In the genomic region with DNA sequence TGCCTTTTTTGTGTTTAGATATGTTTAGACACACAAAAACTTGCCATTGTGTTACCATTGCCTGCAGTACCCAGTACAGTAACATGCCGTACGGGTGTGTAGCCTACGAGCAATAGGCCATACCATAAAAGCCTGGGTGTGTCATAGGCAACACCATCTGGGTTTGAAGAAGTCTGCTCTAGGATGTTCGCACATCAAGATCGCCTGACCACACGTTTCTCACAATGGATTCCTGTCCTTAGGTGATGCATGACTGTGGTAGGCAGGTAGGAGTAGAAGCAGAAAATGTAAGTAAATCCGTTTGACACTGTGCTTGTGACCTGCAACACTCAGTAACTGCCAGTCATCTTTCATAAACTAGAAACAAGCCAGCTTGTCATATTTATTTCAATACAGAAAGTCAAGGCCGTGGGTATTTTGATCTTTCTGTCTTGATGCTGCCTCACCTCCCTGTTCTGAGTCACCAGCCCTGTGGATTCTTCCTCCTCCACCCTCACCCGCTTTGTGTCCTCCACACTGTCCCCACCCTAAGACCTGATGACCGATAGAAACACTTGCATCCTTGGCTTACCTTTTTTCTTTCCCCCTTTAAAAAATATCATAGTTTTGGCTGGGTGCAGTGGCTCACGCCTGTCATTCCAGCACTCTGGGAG, we compare ENCODE assay signal across 8 cellular contexts. TPM values are rescaled to one million over a fixed set of nuclear protein-coding genes. Genes with fewer than 3 reads are reported as not detected.
DNase-seq lines count a peak whose midpoint lies in the region; ATAC-seq and TF ChIP-seq lines count a peak whose summit lies in the region.
"Not testable (repeated sequence)": the region's sequence is repeated elsewhere in the genome, so short reads cannot be mapped to it uniquely, and the experiment has no call there.

No MANE protein-coding gene starts in this region.

- not testable (repeated sequence) for H3K27ac ChIP-seq in OCI-LY7 (ENCODE audit: low read depth, low read length, poor library complexity, severe bottlenecking)
- H3K27ac ChIP-seq in adrenal gland (peak overlapping the region in 3 of 5 donors; percentile 43 to 62 (median 51)), mucosa of rectum (ENCODE audit: low read depth in 2 of 2, low read length in 2 of 2) (peak overlapping the region; percentile 78 to 82)

- CTCF ChIA-PET in OCI-LY7 (lab: Charles Lee; ENCODE audit: unreplicated experiment), result not testable (repeated sequence)

- H3K4me2 ChIP-seq in OCI-LY7 (ENCODE audit: low read length), result peak overlapping the region; percentile 1; the same call in 1 of the 2 replicates

- DNase-seq in GM06990 (ENCODE audit: extremely low read depth, insufficient read length), result peak; percentile 49
- DNase-seq in OCI-LY7 (ENCODE audit: low spot score), result peak; percentile 51
- DNase-seq in activated CD8-positive, alpha-beta memory T cell treated with anti-CD3 and anti-CD28 coated beads for 48 hours (ENCODE audit: low read depth in 2 of 3, low spot score in 2 of 3), result peak in 2 of 3 experiments; percentile 7 to 36
- peak in 4 of 7 donors; percentile 46 to 68 (median 56) for DNase-seq in adrenal gland
- DNase-seq in stimulated activated CD8-positive, alpha-beta memory T cell treated with anti-CD3 and anti-CD28 coated beads, Interleukin-2, amount 100 ng/mL, for 48 hours (ENCODE audit: low read depth in 2 of 2), result peak; percentile 19 to 55

- peak overlapping the region in 1 of 2 donors; percentile 53 for H3K9ac ChIP-seq in mucosa of rectum (ENCODE audit: low read depth in 1 of 2, low read length in 2 of 2)

- POLR2A ChIA-PET in OCI-LY7 (lab: Charles Lee), result interaction anchor here (0.6 kb wide), 1 partner anchor 81 kb away, joined by 3 read pairs; no protein-coding TSS in a partner anchor

- not testable (repeated sequence) for TF ChIP-seq CTCF in GM06990 (IDR thresholded peaks at IDR 0.05; ENCODE audit: insufficient read depth, low read length, poor library complexity, severe bottlenecking); OCI-LY7 (conservative IDR thresholded peaks at IDR 0.05; ENCODE audit: low read length); adrenal gland (IDR thresholded peaks at IDR 0.05)

- intact Hi-C loops in OCI-LY7 (cut with micrococcal nuclease; ENCODE audit: unreplicated experiment); adrenal gland (cut with DNase I): not testable (repeated sequence)

- H3K9me2 ChIP-seq in OCI-LY7 (ENCODE audit: insufficient read depth, low read length), result not testable (repeated sequence)

- H3K4me1 ChIP-seq in OCI-LY7 (ENCODE audit: insufficient read depth, low read length, poor library complexity, severe bottlenecking) (peaks cover 43% of the 10 kb centered on the region), mucosa of rectum (ENCODE audit: control insufficient read depth in 2 of 2, insufficient read depth in 2 of 2, low read length in 2 of 2) (peaks cover 2 to 19% of the 10 kb centered on the region in 2 donors)
- H3K4me1 ChIP-seq in adrenal gland (replicated peaks in 1 of 2), result not testable (repeated sequence)

- not testable (repeated sequence) for H3K27me3 ChIP-seq in GM06990 (replicated peaks; ENCODE audit: control insufficient read depth, insufficient read depth, low read length); adrenal gland; mucosa of rectum (ENCODE audit: control insufficient read depth in 2 of 2, insufficient read depth in 2 of 2, low read length in 2 of 2)

- 41 to 58% (median 51%) methylated on average over 9 to 11 of the region's 11 CpGs for WGBS in adrenal gland, 4 donors

- not testable (repeated sequence) for H3K79me2 ChIP-seq in OCI-LY7 (ENCODE audit: insufficient read depth, low read depth, low read length)

- not testable (repeated sequence) for H4K20me1 ChIP-seq in OCI-LY7 (ENCODE audit: insufficient read depth, low read length)

- not testable (repeated sequence) for BruUV-seq in OCI-LY7 (replicated peaks; lab: Mats Ljungman, UMichigan)

- peak overlapping the region; percentile 66 for H2AFZ ChIP-seq in OCI-LY7 (ENCODE audit: low read length)

- ATAC-seq in GM19455 (IDR thresholded peaks at IDR 0.05; ENCODE audit: unreplicated experiment), result peak; percentile 43
- ATAC-seq in HG03066 (IDR thresholded peaks at IDR 0.05; ENCODE audit: low read depth, unreplicated experiment), result peak; percentile 48

- H3K36me3 ChIP-seq in GM06990 (ENCODE audit: control insufficient read depth, insufficient read depth, low read length); OCI-LY7 (ENCODE audit: insufficient read depth, low read length); adrenal gland (replicated peaks in 1 of 2); mucosa of rectum (ENCODE audit: control insufficient read depth in 2 of 2, insufficient read depth in 2 of 2, low read length in 2 of 2): not testable (repeated sequence)

- not testable (repeated sequence) for H3K9me3 ChIP-seq in OCI-LY7 (ENCODE audit: low read length); adrenal gland (replicated peaks in 1 of 3); mucosa of rectum (ENCODE audit: control insufficient read depth in 2 of 2, low read length in 2 of 2)

- H3K4me3 ChIP-seq in GM06990 (replicated peaks; ENCODE audit: low read depth, low read length); OCI-LY7 (ENCODE audit: low read depth, low read length, poor library complexity, severe bottlenecking); adrenal gland: not testable (repeated sequence)
- peak overlapping the region in 1 of 2 donors; percentile 0 for H3K4me3 ChIP-seq in mucosa of rectum (ENCODE audit: low read length in 2 of 2)

- not testable (repeated sequence) for TF ChIP-seq POLR2A in adrenal gland (IDR thresholded peaks at IDR 0.05)

RNA-seq across cellular contexts. Expression of a gene that starts 7.3 kb away (rescaled TPM):
- total RNA-seq in OCI-LY7 (2014; rRNA removed; shearing (Covaris generic)), result 13.9 and 30.3 TPM in 2 replicates
- total RNA-seq in OCI-LY7 (2022) (22.0 and 28.7 TPM in 2 replicates), adrenal gland (10 to 100 TPM; 12.4 to 23.3 (median 18.1) TPM)
- polyA plus RNA-seq in adrenal gland, result 10 to 100 TPM; 15.5 to 19.1 (median 17.0) TPM
